ENCODE assay signal across 22 cellular contexts in genomic region chr4:165477799-165478198, GRCh38.
"Had no signal": no experiment of that assay in that cellular context is flagged by ENCODE, and none has a peak within 500 bp of the region (broad histone marks: within the 10 kb centered on the region; RNA-seq: fewer than 3 reads in every experiment).

No MANE protein-coding gene starts in this region.

- H3K27ac ChIP-seq: gastrocnemius medialis, lower lobe of right lung, neutrophil, pancreas, right lobe of liver, stomach, thyroid gland had no signal

- H3K4me3 ChIP-seq: gastrocnemius medialis, lower lobe of right lung, pancreas, right lobe of liver, stomach, thyroid gland had no signal

- H3K36me3 Mint-ChIP-seq: natural killer cell; stimulated activated effector memory CD8-positive, alpha-beta T cell treated with anti-CD3 and anti-CD28 coated beads, Interleukin-12 subunit alpha, Interleukin-12 subunit beta, amount 100 ng/mL, for 72 hours had no signal

- H3K4me1 Mint-ChIP-seq: natural killer cell; neural crest cell; stimulated activated effector memory CD8-positive, alpha-beta T cell treated with anti-CD3 and anti-CD28 coated beads, Interleukin-12 subunit alpha, Interleukin-12 subunit beta, amount 100 ng/mL, for 72 hours had no signal

- H3K27ac Mint-ChIP-seq: effector memory CD8-positive, alpha-beta T cell; natural killer cell; stimulated activated effector memory CD8-positive, alpha-beta T cell treated with anti-CD3 and anti-CD28 coated beads, Interleukin-12 subunit alpha, Interleukin-12 subunit beta, amount 100 ng/mL, for 72 hours had no signal

- H3K36me3 ChIP-seq: gastrocnemius medialis, lower lobe of right lung, neutrophil, pancreas, right lobe of liver, stomach, thyroid gland had no signal

- H3K4me3 Mint-ChIP-seq: effector memory CD8-positive, alpha-beta T cell; natural killer cell; neural crest cell; stimulated activated effector memory CD8-positive, alpha-beta T cell treated with anti-CD3 and anti-CD28 coated beads, Interleukin-12 subunit alpha, Interleukin-12 subunit beta, amount 100 ng/mL, for 72 hours had no signal

- ATAC-seq: effector memory CD8-positive, alpha-beta T cell; esophagus mucosa; gastrocnemius medialis; left ventricle myocardium superior; lower lobe of right lung; natural killer cell; pancreas; right lobe of liver; stimulated activated effector memory CD8-positive, alpha-beta T cell treated with anti-CD3 and anti-CD28 coated beads, Interleukin-12 subunit alpha, Interleukin-12 subunit beta, amount 100 ng/mL, for 72 hours had no signal

- H3K4me1 ChIP-seq: gastrocnemius medialis, lower lobe of right lung, pancreas, right lobe of liver had no signal

- H3K9me3 Mint-ChIP-seq: effector memory CD8-positive, alpha-beta T cell had no signal

- H3K27me3 ChIP-seq: gastrocnemius medialis, neutrophil, pancreas, right lobe of liver, stomach, thyroid gland had no signal

- H3K9me3 ChIP-seq: gastrocnemius medialis, neutrophil, pancreas, right lobe of liver, thyroid gland had no signal

- DNase-seq: cortex of kidney; effector memory CD8-positive, alpha-beta T cell; foreskin fibroblast; gastrocnemius medialis; head of caudate nucleus; left ventricle myocardium superior; lower lobe of right lung; natural killer cell; pancreas; right lobe of liver; small intestine; stimulated activated CD4-positive, alpha-beta T cell treated with anti-CD3 and anti-CD28 coated beads, Interleukin-12 subunit alpha, Interleukin-12 subunit beta, amount 100 ng/mL, for 4 hours; stimulated activated CD4-positive, alpha-beta T cell treated with anti-CD3 and anti-CD28 coated beads, Interleukin-2, amount 100 ng/mL, for 24 hours; stimulated activated CD4-positive, alpha-beta T cell treated with anti-CD3 and anti-CD28 coated beads, Interleukin-4, amount 100 ng/mL, for 24 hours; stimulated activated naive CD4-positive, alpha-beta T cell treated with Interleukin-2 at 50 U/mL for 16 hours; stomach; thyroid gland; trophoblast cell had no signal
